Comparison of ENCODE assay signal across 28 cellular contexts in genomic region chr9:38196721-38197120, GRCh38.
A peak's percentile ranks its signal among the peaks of the same experiment; 100 is the strongest.
DNase-seq lines count a peak whose midpoint lies in the region; ATAC-seq, FAIRE-seq and TF ChIP-seq lines count a peak whose summit lies in the region.
"Had no signal": no experiment of that assay in that cellular context is flagged by ENCODE, and none has a peak within 500 bp of the region (broad histone marks: within the 10 kb centered on the region; RNA-seq: fewer than 3 reads in every experiment).

No MANE protein-coding gene starts in this region.

- H3K4me1 ChIP-seq in BLaER1 = peaks cover 54% of the 10 kb centered on the region
- peaks cover 5% of the 10 kb centered on the region in 2 donors for H3K4me1 ChIP-seq in breast epithelium
- peaks cover 14% of the 10 kb centered on the region for H3K4me1 ChIP-seq in keratinocyte (ENCODE audit: control insufficient read depth, extremely low read depth, insufficient read depth, low read length)
- H3K4me1 ChIP-seq: SJSA1 had no signal

- no peak overlapping the region for H3K4me3 ChIP-seq in BLaER1
- no peak overlapping the region for H3K4me3 ChIP-seq in breast epithelium
- no peak overlapping the region for H3K4me3 ChIP-seq in keratinocyte (ENCODE audit: control insufficient read depth in 2 of 3, extremely low read depth in 1 of 3, insufficient read depth in 2 of 3, low read depth in 1 of 3, low read length in 3 of 3)
- H3K4me3 ChIP-seq: GM12878, PC-9, SJSA1 had no signal

- no peaks in the 10 kb centered on the region for H3K9me1 ChIP-seq in keratinocyte (ENCODE audit: control insufficient read depth, extremely low read depth, insufficient read depth, low read length)

- dilution Hi-C loops in keratinocyte (cut with MboI; ENCODE audit: extremely low pct_ligation_motif_present, low sequenced_read_pairs) = no loop called here

- intact Hi-C loops in breast epithelium (cut with DNase I; ENCODE audit: low total_unique reads) = no loop called here

- no peaks in the 10 kb centered on the region for H3K36me3 ChIP-seq in BLaER1
- no peaks in the 10 kb centered on the region for H3K36me3 ChIP-seq in breast epithelium
- no peaks in the 10 kb centered on the region for H3K36me3 ChIP-seq in keratinocyte (ENCODE audit: control insufficient read depth in 2 of 2, extremely low read depth in 1 of 2, insufficient read depth in 2 of 2, low read length in 2 of 2)
- H3K36me3 ChIP-seq: SJSA1 had no signal

- H4K20me1 ChIP-seq in BLaER1 = no peaks in the 10 kb centered on the region
- no peaks in the 10 kb centered on the region for H4K20me1 ChIP-seq in keratinocyte (ENCODE audit: control insufficient read depth, extremely low read depth, insufficient read depth, low read length)

- no peak for TF ChIP-seq CTCF in breast epithelium (IDR thresholded peaks at IDR 0.05)
- TF ChIP-seq CTCF in keratinocyte (optimal IDR thresholded peaks at IDR 0.05 in 1 of 3, IDR thresholded peaks at IDR 0.05 in 1 of 3, conservative IDR thresholded peaks at IDR 0.05 in 1 of 3; ENCODE audit: extremely low read depth in 1 of 3, insufficient read depth in 2 of 3, low read length in 3 of 3) = no peak

- peak; percentile 51 for DNase-seq in M059J (ENCODE audit: low read depth)
- peak; percentile 59 to 71 for DNase-seq in breast epithelium (ENCODE audit: low spot score in 2 of 2)
- DNase-seq in keratinocyte (ENCODE audit: low read depth, low spot score) = no peak
- DNase-seq in C1 segment of cervical spinal cord (lab: John Stamatoyannopoulos, UW) = no peak
- no peak for DNase-seq in midbrain (lab: John Stamatoyannopoulos, UW)
- DNase-seq: CD4-positive, alpha-beta memory T cell; COR-L47; DMS53; GDM1; Kasumi-1; MM.1S; NCI-H1048; NCI-H1417; NCI-H1694; NCI-H2029 treated with DMSO at 0.1 percent for 48 hours; NCI-H446 treated with DMSO at 0.1 percent for 48 hours; NCI-H526; NCI-H82; NK-92 treated with Interleukin-12 subunit alpha and Interleukin-12 subunit beta, amount 100 ng/mL, for 24 hours; PC-9; Right ventricle myocardium superior; RPMI8226 had no signal

- no peak overlapping the region for H2AFZ ChIP-seq in keratinocyte (ENCODE audit: control insufficient read depth, low read length)
- H2AFZ ChIP-seq: PC-9 had no signal

- H3K9me3 ChIP-seq in BLaER1 (peaks cover 5% of the 10 kb centered on the region), breast epithelium (no peaks in the 10 kb centered on the region), keratinocyte (ENCODE audit: control insufficient read depth, low read depth, low read length) (no peaks in the 10 kb centered on the region)
- H3K9me3 ChIP-seq: SJSA1 had no signal

- FAIRE-seq in keratinocyte (lab: Jason Lieb, UNC) = no peak
- FAIRE-seq: GM12878 had no signal

- H3K27me3 ChIP-seq in BLaER1 = no peaks in the 10 kb centered on the region
- H3K27me3 ChIP-seq in breast epithelium = no peaks in the 10 kb centered on the region
- no peaks in the 10 kb centered on the region for H3K27me3 ChIP-seq in keratinocyte (ENCODE audit: control insufficient read depth, extremely low read depth, insufficient read depth, low read length)
- H3K27me3 ChIP-seq: SJSA1 had no signal

- H3K4me2 ChIP-seq in BLaER1 (peak overlapping the region; percentile 66), keratinocyte (ENCODE audit: control insufficient read depth, extremely low read depth, insufficient read depth, low read depth, low read length) (peak overlapping the region; percentile 2)
- H3K4me2 ChIP-seq: PC-9 had no signal

- no peaks in the 10 kb centered on the region for H3K79me2 ChIP-seq in keratinocyte (ENCODE audit: control insufficient read depth, insufficient read depth, low read length)

- no peak for ATAC-seq in GM19395 (IDR thresholded peaks at IDR 0.05; ENCODE audit: unreplicated experiment)
- ATAC-seq: GM12878, HCT116 had no signal

- H3K27ac ChIP-seq in BLaER1 (peak overlapping the region; percentile 47; the same call in 1 of the 2 replicates), breast epithelium (peak overlapping the region; percentile 23 to 56), keratinocyte (ENCODE audit: control insufficient read depth, insufficient read depth, low read length) (no peak overlapping the region)
- H3K27ac ChIP-seq: HL-60, PC-9, SJSA1 had no signal

- TF ChIP-seq POLR2A in breast epithelium (IDR thresholded peaks at IDR 0.05) = no peak

- H3K9ac ChIP-seq in BLaER1 = no peak overlapping the region
- H3K9ac ChIP-seq in keratinocyte (ENCODE audit: control insufficient read depth, extremely low read depth, insufficient read depth, low read length) = no peak overlapping the region

Comparison
In these comparisons a context has a peak if more than half of its experiments do, and no peak if none do; other contexts are left out.
1. DNase-seq: peak in M059J (single experiment) and breast epithelium (2 of 2); none in keratinocyte (single experiment), C1 segment of cervical spinal cord (0 of 14) and midbrain (single experiment).